9 cellular contexts compared by ENCODE assay signal in genomic region chr17:18476508-18477308, GRCh38. TPM values are rescaled to one million over a fixed set of nuclear protein-coding genes. Genes with fewer than 3 reads are reported as not detected.
DNase-seq lines count a peak whose midpoint lies in the region; ATAC-seq and TF ChIP-seq lines count a peak whose summit lies in the region.
"Not testable (repeated sequence)": the region's sequence is repeated elsewhere in the genome, so short reads cannot be mapped to it uniquely, and the experiment has no call there.
"Had no signal": no experiment of that assay in that cellular context is flagged by ENCODE, and none has a peak within 500 bp of the region (broad histone marks: within the 10 kb centered on the region; RNA-seq: fewer than 3 reads in every experiment).

Gene LGALS9C (plus strand): TSS chr17:18476789. CDS start chr17:18476855, 66 bp downstream.

- not testable (repeated sequence) for H3K9me3 ChIP-seq in naive thymus-derived CD4-positive, alpha-beta T cell (ENCODE audit: control insufficient read depth in 2 of 3, low read length in 3 of 3)

- H3K36me3 ChIP-seq in naive thymus-derived CD4-positive, alpha-beta T cell (ENCODE audit: control insufficient read depth in 2 of 3, insufficient read depth in 3 of 3, low read length in 3 of 3), result not testable (repeated sequence)

- H3K27me3 Mint-ChIP-seq in activated CD4-positive, alpha-beta T cell treated with anti-CD3 and anti-CD28 coated beads, Interleukin-2, amount 10 ng/mL, durations not matched to agents 7 days and 5 days; naive thymus-derived CD4-positive, alpha-beta T cell: not testable (repeated sequence)

- H3K27me3 ChIP-seq in naive thymus-derived CD4-positive, alpha-beta T cell (ENCODE audit: control insufficient read depth in 2 of 2, insufficient read depth in 2 of 2, low read length in 2 of 2), result not testable (repeated sequence)

- H3K4me3 Mint-ChIP-seq in activated CD4-positive, alpha-beta T cell treated with anti-CD3 and anti-CD28 coated beads, Interleukin-2, amount 10 ng/mL, durations not matched to agents 7 days and 5 days, result peak within 1 kb of the TSS; percentile 53
- peak within 1 kb of the TSS in 8 of 10 donors; percentile 42 to 80 (median 72) for H3K4me3 Mint-ChIP-seq in naive thymus-derived CD4-positive, alpha-beta T cell

- H3K27ac Mint-ChIP-seq in activated CD4-positive, alpha-beta T cell treated with anti-CD3 and anti-CD28 coated beads, Interleukin-2, amount 10 ng/mL, durations not matched to agents 7 days and 5 days, result peak within 1 kb of the TSS; percentile 93
- peak within 1 kb of the TSS in 5 of 9 donors; percentile 29 to 84 (median 62) for H3K27ac Mint-ChIP-seq in naive thymus-derived CD4-positive, alpha-beta T cell

- DNase-seq in AML-193 (lab: John Stamatoyannopoulos, UW) (peak; percentile 54 to 55), NB4 (ENCODE audit: low read depth) (peak; percentile 70)
- peak; percentile 34 for DNase-seq in activated CD4-positive, alpha-beta T cell treated with anti-CD3 and anti-CD28 coated beads, Interleukin-2, amount 10 ng/mL, durations not matched to agents 7 days and 5 days
- peak in 1 of 9 donors; percentile 22 for DNase-seq in naive thymus-derived CD4-positive, alpha-beta T cell

- CTCF ChIA-PET in activated CD4-positive, alpha-beta T cell treated with anti-CD3 and anti-CD28 coated beads, Interleukin-2, amount 10 ng/mL, durations not matched to agents 7 days and 5 days (lab: Charles Lee); naive thymus-derived CD4-positive, alpha-beta T cell (lab: Charles Lee): not testable (repeated sequence)

- ATAC-seq in GM18520 (IDR thresholded peaks at IDR 0.05; ENCODE audit: unreplicated experiment) (peak; percentile 57), GM21619 (IDR thresholded peaks at IDR 0.05; ENCODE audit: unreplicated experiment) (peak; percentile 75), HG03159 (IDR thresholded peaks at IDR 0.05; ENCODE audit: unreplicated experiment) (peak; percentile 79), esophagus mucosa (peak; percentile 90)
- ATAC-seq in naive thymus-derived CD4-positive, alpha-beta T cell, result peak; percentile 91

- POLR2A ChIA-PET in activated CD4-positive, alpha-beta T cell treated with anti-CD3 and anti-CD28 coated beads, Interleukin-2, amount 10 ng/mL, durations not matched to agents 7 days and 5 days (lab: Charles Lee); naive thymus-derived CD4-positive, alpha-beta T cell (lab: Charles Lee): not testable (repeated sequence)

- H3K27ac ChIP-seq in naive thymus-derived CD4-positive, alpha-beta T cell (ENCODE audit: low read depth, low read length), result not testable (repeated sequence)

- not testable (repeated sequence) for H3K9me3 Mint-ChIP-seq in activated CD4-positive, alpha-beta T cell treated with anti-CD3 and anti-CD28 coated beads, Interleukin-2, amount 10 ng/mL, durations not matched to agents 7 days and 5 days; naive thymus-derived CD4-positive, alpha-beta T cell

- H3K36me3 Mint-ChIP-seq in activated CD4-positive, alpha-beta T cell treated with anti-CD3 and anti-CD28 coated beads, Interleukin-2, amount 10 ng/mL, durations not matched to agents 7 days and 5 days (ENCODE audit: low read depth); naive thymus-derived CD4-positive, alpha-beta T cell: not testable (repeated sequence)

- TF ChIP-seq POLR2A in NB4 (IDR thresholded peaks at IDR 0.05; ENCODE audit: extremely low read depth, insufficient read length), result not testable (repeated sequence)

- TF ChIP-seq CTCF in NB4 (IDR thresholded peaks at IDR 0.05; ENCODE audit: low read depth, low read length), result not testable (repeated sequence)

- not testable (repeated sequence) for H3K4me1 Mint-ChIP-seq in activated CD4-positive, alpha-beta T cell treated with anti-CD3 and anti-CD28 coated beads, Interleukin-2, amount 10 ng/mL, durations not matched to agents 7 days and 5 days; naive thymus-derived CD4-positive, alpha-beta T cell

- not testable (repeated sequence) for H3K4me1 ChIP-seq in naive thymus-derived CD4-positive, alpha-beta T cell (ENCODE audit: control insufficient read depth in 2 of 2, insufficient read depth in 2 of 2, low read length in 2 of 2)

- not testable (repeated sequence) for H3K4me3 ChIP-seq in NB4 (ENCODE audit: low read depth, low read length); naive thymus-derived CD4-positive, alpha-beta T cell (ENCODE audit: low read length)

- intact Hi-C loops in naive thymus-derived CD4-positive, alpha-beta T cell (cut with micrococcal nuclease), result not testable (repeated sequence)

RNA-seq across cellular contexts. Expression of gene LGALS9C, which starts in this region (rescaled TPM):
- under 1 TPM; 0.73 to 0.74 TPM for total RNA-seq in activated CD4-positive, alpha-beta T cell treated with anti-CD3 and anti-CD28 coated beads, Interleukin-2, amount 10 ng/mL, durations not matched to agents 7 days and 5 days
- 15.7 TPM for total RNA-seq in esophagus mucosa
- total RNA-seq in naive thymus-derived CD4-positive, alpha-beta T cell, result 1 to 10 TPM in 1 of 5 experiments, under 1 TPM in 3, not detected in 1; 0.24 to 1.4 (median 0.80) TPM
- polyA plus RNA-seq in naive thymus-derived CD4-positive, alpha-beta T cell, result not detected
- polyA plus RNA-seq: AG04450 had no signal

Comparison
In these comparisons a context has a peak if more than half of its experiments do, and no peak if none do; other contexts are left out.
1. Peak in DNase-seq in activated CD4-positive, alpha-beta T cell treated with anti-CD3 and anti-CD28 coated beads, Interleukin-2, amount 10 ng/mL, durations not matched to agents 7 days and 5 days; RNA of the gene not detected or under 1 TPM.